In genomic region chr15:89689930-89690275, GRCh38 we compare ENCODE assay signal across 10 cellular contexts. TPM values are rescaled to one million over a fixed set of nuclear protein-coding genes. Genes with fewer than 3 reads are reported as not detected.
DNase-seq lines count a peak whose midpoint lies in the region; ATAC-seq and TF ChIP-seq lines count a peak whose summit lies in the region.
"Not testable (repeated sequence)": the region's sequence is repeated elsewhere in the genome, so short reads cannot be mapped to it uniquely, and the experiment has no call there.
"Had no signal": no experiment of that assay in that cellular context is flagged by ENCODE, and none has a peak within 500 bp of the region (broad histone marks: within the 10 kb centered on the region; RNA-seq: fewer than 3 reads in every experiment).

No MANE protein-coding gene starts in this region.

- H3K36me3 Mint-ChIP-seq in CD14-positive monocyte; activated B cell treated with CpG ODN at 0.5 μM for 24 hours (ENCODE audit: low read depth): not testable (repeated sequence)

- H2AFZ ChIP-seq in fibroblast of lung (ENCODE audit: low read length), result peak overlapping the region; percentile 80
- H2AFZ ChIP-seq in osteoblast (ENCODE audit: low read length), result peak overlapping the region; percentile 99

- POLR2A ChIA-PET in activated B cell treated with CpG ODN at 0.5 μM for 24 hours (lab: Charles Lee), result not testable (repeated sequence)

- not testable (repeated sequence) for TF ChIP-seq POLR2A in body of pancreas (IDR thresholded peaks at IDR 0.05); right lobe of liver (IDR thresholded peaks at IDR 0.05); testis (IDR thresholded peaks at IDR 0.05)

- H4K20me1 ChIP-seq in fibroblast of lung (ENCODE audit: control insufficient read depth, extremely low read depth, insufficient read depth, low read length); osteoblast (ENCODE audit: insufficient read depth, low read length): not testable (repeated sequence)

- not testable (repeated sequence) for H3K79me2 ChIP-seq in fibroblast of lung (ENCODE audit: control insufficient read depth, insufficient read depth, low read length); osteoblast (ENCODE audit: insufficient read depth, low read length)

- intact Hi-C loops in CD14-positive monocyte (cut with micrococcal nuclease); right lobe of liver (cut with DNase I); testis (cut with DNase I; ENCODE audit: low total_unique reads): not testable (repeated sequence)
- intact Hi-C loops in activated B cell treated with CpG ODN at 0.5 μM for 24 hours (cut with micrococcal nuclease), result loop anchor here (5.0 to 10.0 kb wide), 3 partner anchors 115 to 1247 kb away; partner anchors contain the start of genes CIB1, GDPGP1, TICRR and UNC45A
- intact Hi-C loops in body of pancreas (cut with DNase I), result loop anchor here (10.0 kb wide), 1 partner anchor 45 kb away; no protein-coding TSS in a partner anchor

- H3K36me3 ChIP-seq in body of pancreas (replicated peaks in 1 of 2; ENCODE audit: insufficient read depth in 1 of 2, low read depth in 2 of 2); fibroblast of lung (ENCODE audit: control insufficient read depth, insufficient read depth, low read length); right lobe of liver; osteoblast (ENCODE audit: insufficient read depth, low read length); testis (ENCODE audit: low read depth, missing control alignments): not testable (repeated sequence)

- not testable (repeated sequence) for H3K27me3 Mint-ChIP-seq in CD14-positive monocyte (ENCODE audit: low read depth in 3 of 3); activated B cell treated with CpG ODN at 0.5 μM for 24 hours

- H3K9me3 ChIP-seq in body of pancreas; fibroblast of lung (ENCODE audit: control insufficient read depth, insufficient read depth, low read depth, low read length); right lobe of liver; osteoblast (ENCODE audit: low read depth, low read length); testis: not testable (repeated sequence)

- H3K4me3 Mint-ChIP-seq in CD14-positive monocyte, result peak overlapping the region; percentile 90 to 94
- peak overlapping the region; percentile 90 for H3K4me3 Mint-ChIP-seq in activated B cell treated with CpG ODN at 0.5 μM for 24 hours

- peak overlapping the region; percentile 60 to 76 (median 70) for H3K27ac ChIP-seq in body of pancreas
- H3K27ac ChIP-seq in fibroblast of lung (ENCODE audit: insufficient read depth, low read length), result not testable (repeated sequence)
- peak overlapping the region; percentile 73 to 94 (median 79) for H3K27ac ChIP-seq in right lobe of liver
- peak overlapping the region; percentile 9 for H3K27ac ChIP-seq in osteoblast (ENCODE audit: low read depth, low read length)
- peak overlapping the region; percentile 44 to 51 for H3K27ac ChIP-seq in testis

- CTCF ChIA-PET in activated B cell treated with CpG ODN at 0.5 μM for 24 hours (lab: Charles Lee), result not testable (repeated sequence)

- 27 to 38% methylated on average over 15 of the region's 15 CpGs for WGBS in body of pancreas, 2 donors
- WGBS in right lobe of liver (ENCODE audit: insufficient coverage, low coverage, low lambda C conversion rate, missing lambda C conversion rate), result 45% methylated on average over 13 of the region's 15 CpGs
- WGBS in testis, 2 donors, result 44 to 54% methylated on average over 15 of the region's 15 CpGs

- ATAC-seq in activated B cell treated with CpG ODN at 0.5 μM for 24 hours (ENCODE audit: low read depth); right lobe of liver: not testable (repeated sequence)
- ATAC-seq in body of pancreas, result peak; percentile 4

- H3K9me3 Mint-ChIP-seq in CD14-positive monocyte, activated B cell treated with CpG ODN at 0.5 μM for 24 hours: not testable (repeated sequence)

- H3K27me3 ChIP-seq in body of pancreas; fibroblast of lung (ENCODE audit: control insufficient read depth, insufficient read depth, low read length); right lobe of liver; osteoblast (ENCODE audit: insufficient read depth, low read length); testis: not testable (repeated sequence)

- TF ChIP-seq CTCF in CD14-positive monocyte (IDR thresholded peaks at IDR 0.05); activated B cell treated with CpG ODN at 0.5 μM for 24 hours (IDR thresholded peaks at IDR 0.05); body of pancreas (IDR thresholded peaks at IDR 0.05); fibroblast of lung (conservative IDR thresholded peaks at IDR 0.05 in 1 of 2, IDR thresholded peaks at IDR 0.05 in 1 of 2; ENCODE audit: low read depth in 1 of 2, low read length in 2 of 2); right lobe of liver (IDR thresholded peaks at IDR 0.05); osteoblast (IDR thresholded peaks at IDR 0.05; ENCODE audit: extremely low read depth, low read depth, low read length); testis (IDR thresholded peaks at IDR 0.05): not testable (repeated sequence)

- H3K9ac ChIP-seq in fibroblast of lung (ENCODE audit: insufficient read depth, low read length), result peak overlapping the region; percentile 63

- H3K4me1 Mint-ChIP-seq in CD14-positive monocyte (peaks cover 14% of the 10 kb centered on the region), activated B cell treated with CpG ODN at 0.5 μM for 24 hours (peaks cover 19% of the 10 kb centered on the region)

- H3K4me1 ChIP-seq in body of pancreas, result peaks cover 25% of the 10 kb centered on the region
- not testable (repeated sequence) for H3K4me1 ChIP-seq in fibroblast of lung (ENCODE audit: control insufficient read depth, extremely low read depth, insufficient read depth, low read length); osteoblast (ENCODE audit: insufficient read depth, low read length); testis
- H3K4me1 ChIP-seq in right lobe of liver, result peaks cover 0 to 20% (median 0%) of the 10 kb centered on the region in 4 donors

- DNase-seq in CD14-positive monocyte (ENCODE audit: low spot score); Jurkat, Clone E6-1 (ENCODE audit: low read depth, low spot score); activated B cell treated with CpG ODN at 0.5 μM for 24 hours; body of pancreas; fibroblast of lung (ENCODE audit: low read depth in 2 of 2); right lobe of liver; osteoblast (ENCODE audit: insufficient read length, low spot score, missing footprints); testis: not testable (repeated sequence)

- peak overlapping the region in 3 of 7 donors; percentile 21 to 55 (median 54) for H3K27ac Mint-ChIP-seq in CD14-positive monocyte
- peak overlapping the region; percentile 77 for H3K27ac Mint-ChIP-seq in activated B cell treated with CpG ODN at 0.5 μM for 24 hours

- H3K4me2 ChIP-seq in fibroblast of lung (ENCODE audit: extremely low read depth, insufficient read depth, low read length) (peak overlapping the region; percentile 98), osteoblast (ENCODE audit: insufficient read depth, low read length) (peak overlapping the region; percentile 85)

- peak overlapping the region; percentile 66 for H3K4me3 ChIP-seq in Jurkat, Clone E6-1 (ENCODE audit: low read length)
- H3K4me3 ChIP-seq in body of pancreas (peak overlapping the region; percentile 5 to 54), fibroblast of lung (replicated peaks in 1 of 4; ENCODE audit: control extremely low read depth in 1 of 4, insufficient read depth in 1 of 4, low read depth in 3 of 4, low read length in 4 of 4) (peak overlapping the region; percentile 83 to 91 (median 87)), right lobe of liver (peak overlapping the region; percentile 58 to 71 (median 70)), osteoblast (ENCODE audit: insufficient read depth, low read length) (peak overlapping the region; percentile 95), testis (peak overlapping the region; percentile 71 to 90)

RNA-seq across cellular contexts. Expression of gene PEX11A, which starts 0.7 kb away (rescaled TPM):
- polyA plus RNA-seq in CD14-positive monocyte, result under 1 TPM; 0.72 to 0.75 TPM
- 1.5 TPM for polyA plus RNA-seq in Jurkat, Clone E6-1 (2012; ENCODE audit: insufficient read depth, insufficient read length)
- total RNA-seq in activated B cell treated with CpG ODN at 0.5 μM for 24 hours, result 0.84 and 1.6 TPM in 2 replicates
- total RNA-seq in body of pancreas, result 10 to 100 TPM; 14.5 to 25.1 TPM
- total RNA-seq in fibroblast of lung, result 11.7 and 15.9 TPM in 2 replicates
- polyA plus RNA-seq in fibroblast of lung, result 4.0 and 6.6 TPM in 2 replicates
- polyA plus RNA-seq in fibroblast of lung (2012), result 3.4 and 5.0 TPM in 2 replicates
- polyA minus RNA-seq in fibroblast of lung (ENCODE audit: low replicate concordance), result 0.37 and 6.0 TPM in 2 replicates
- total RNA-seq in right lobe of liver, result 10 to 100 TPM in 5 of 6 experiments, 1 to 10 TPM in 1; 6.9 to 30.9 (median 22.6) TPM
- 4.0 and 5.0 TPM in 2 replicates for total RNA-seq in osteoblast
- total RNA-seq in testis, result 10 to 100 TPM; 12.3 to 15.0 TPM
- polyA plus RNA-seq in testis (ENCODE audit: insufficient read depth, low read depth, low replicate concordance), result 31.8 TPM

RNA-seq across cellular contexts. Expression of gene WDR93, which starts 0.7 kb away (rescaled TPM):
- not detected for polyA plus RNA-seq in CD14-positive monocyte
- not detected for polyA plus RNA-seq in Jurkat, Clone E6-1 (2012; ENCODE audit: insufficient read depth, insufficient read length)
- 0.10 and 0.16 TPM in 2 replicates for total RNA-seq in activated B cell treated with CpG ODN at 0.5 μM for 24 hours
- total RNA-seq in body of pancreas, result under 1 TPM in 1 of 2 donors, not detected in 1; 0.66 TPM
- total RNA-seq in fibroblast of lung, result under 0.01 and 0.17 TPM in 2 replicates
- 0.14 TPM in 1 of 2 replicates, not detected in the other for polyA plus RNA-seq in fibroblast of lung
- polyA plus RNA-seq in fibroblast of lung (2012), result 0.05 and 0.07 TPM in 2 replicates
- polyA minus RNA-seq in fibroblast of lung (ENCODE audit: low replicate concordance), result not detected in 2 replicates
- not detected for total RNA-seq in right lobe of liver
- total RNA-seq in osteoblast, result under 0.01 and 0.36 TPM in 2 replicates
- 10 to 100 TPM in 1 of 2 donors, 1 to 10 TPM in 1; 8.1 to 12.3 TPM for total RNA-seq in testis
- 31.9 TPM for polyA plus RNA-seq in testis (ENCODE audit: insufficient read depth, low read depth, low replicate concordance)
- total RNA-seq: LHCN-M2, lung microvascular endothelial cell had no signal

RNA-seq across cellular contexts. Expression of gene PLIN1, which starts 10.7 kb away (rescaled TPM):
- polyA plus RNA-seq in CD14-positive monocyte, result not detected
- polyA plus RNA-seq in Jurkat, Clone E6-1 (2012; ENCODE audit: insufficient read depth, insufficient read length), result not detected
- total RNA-seq in activated B cell treated with CpG ODN at 0.5 μM for 24 hours, result 0.27 and 0.71 TPM in 2 replicates
- 100 to 1,000 TPM in 1 of 2 donors, 10 to 100 TPM in 1; 13.0 to 277 TPM for total RNA-seq in body of pancreas
- total RNA-seq in fibroblast of lung, result 0.50 and 0.51 TPM in 2 replicates
- 0.02 and 0.06 TPM in 2 replicates for polyA plus RNA-seq in fibroblast of lung
- not detected in 2 replicates for polyA plus RNA-seq in fibroblast of lung (2012)
- polyA minus RNA-seq in fibroblast of lung (ENCODE audit: low replicate concordance), result not detected in 2 replicates
- total RNA-seq in right lobe of liver, result 10 to 100 TPM in 4 of 6 experiments, 1 to 10 TPM in 2; 2.5 to 28.8 (median 18.6) TPM
- under 0.01 TPM in 1 of 2 replicates, not detected in the other for total RNA-seq in osteoblast
- 10 to 100 TPM in 1 of 2 donors, 1 to 10 TPM in 1; 9.1 to 18.5 TPM for total RNA-seq in testis
- 13.5 TPM for polyA plus RNA-seq in testis (ENCODE audit: insufficient read depth, low read depth, low replicate concordance)
- total RNA-seq: LHCN-M2 had no signal

RNA-seq across cellular contexts. Expression of gene KIF7, which starts 34.6 kb away (rescaled TPM):
- polyA plus RNA-seq in CD14-positive monocyte (not detected), fibroblast of lung (2.9 and 3.6 TPM in 2 replicates), testis (ENCODE audit: insufficient read depth, low read depth, low replicate concordance) (2.6 TPM)
- 10.9 TPM for polyA plus RNA-seq in Jurkat, Clone E6-1 (2012; ENCODE audit: insufficient read depth, insufficient read length)
- total RNA-seq in activated B cell treated with CpG ODN at 0.5 μM for 24 hours (0.22 and 0.44 TPM in 2 replicates), body of pancreas (1 to 10 TPM; 2.1 to 3.0 TPM), fibroblast of lung (11.4 and 11.6 TPM in 2 replicates), right lobe of liver (under 1 TPM; 0.34 to 0.92 (median 0.48) TPM), osteoblast (10.6 and 12.3 TPM in 2 replicates), testis (1 to 10 TPM; 5.6 to 7.6 TPM)
- 6.1 and 7.3 TPM in 2 replicates for polyA plus RNA-seq in fibroblast of lung (2012)
- 2.7 and 7.0 TPM in 2 replicates for polyA minus RNA-seq in fibroblast of lung (ENCODE audit: low replicate concordance)

Comparison
In these comparisons a context has a peak if more than half of its experiments do, and no peak if none do; other contexts are left out.
1. H3K4me3 ChIP-seq: peak in every context shown above with its lines; median percentile 95 in osteoblast; 87 in fibroblast of lung; 80 in testis; 70 in right lobe of liver; 66 in Jurkat, Clone E6-1; 30 in body of pancreas.